ENCODE assay signal across 2 cellular contexts in the genomic region with DNA sequence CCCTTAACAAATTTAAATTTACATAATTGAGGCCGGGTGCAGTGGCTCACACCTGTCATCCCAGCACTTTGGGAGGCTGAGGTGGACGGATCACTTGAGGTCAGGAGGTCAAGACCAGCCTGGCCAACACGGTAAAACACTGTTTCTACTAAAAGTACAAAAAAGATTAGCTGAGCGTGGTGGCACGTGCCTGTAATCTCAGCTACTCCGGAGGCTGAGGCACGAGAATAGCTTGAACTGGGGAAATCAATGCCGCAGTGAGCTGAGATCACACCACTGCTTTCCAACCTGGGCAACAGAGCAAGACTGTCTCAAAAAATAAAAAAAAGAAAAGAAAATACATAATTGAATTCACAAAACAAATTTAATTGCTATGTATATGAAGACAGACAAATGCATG.
TF ChIP-seq lines count a peak whose summit lies in the region.

No MANE protein-coding gene starts in this region.

TF ChIP-seq in HCT116, 20 proteins besides CTCF, POLR2A, EP300 and RAD21:
- TF ChIP-seq YY1 (IDR thresholded peaks at IDR 0.05; ENCODE audit: extremely low read depth, insufficient replicate concordance, low read depth, low read length), result no peak
- no peak for TF ChIP-seq EGR1 (IDR thresholded peaks at IDR 0.05; ENCODE audit: low read depth)
- TF ChIP-seq EZH2 (IDR thresholded peaks at IDR 0.05), result no peak
- TF ChIP-seq SIN3A (IDR thresholded peaks at IDR 0.05; ENCODE audit: low read depth), result no peak
- TF ChIP-seq, protein P1, sequence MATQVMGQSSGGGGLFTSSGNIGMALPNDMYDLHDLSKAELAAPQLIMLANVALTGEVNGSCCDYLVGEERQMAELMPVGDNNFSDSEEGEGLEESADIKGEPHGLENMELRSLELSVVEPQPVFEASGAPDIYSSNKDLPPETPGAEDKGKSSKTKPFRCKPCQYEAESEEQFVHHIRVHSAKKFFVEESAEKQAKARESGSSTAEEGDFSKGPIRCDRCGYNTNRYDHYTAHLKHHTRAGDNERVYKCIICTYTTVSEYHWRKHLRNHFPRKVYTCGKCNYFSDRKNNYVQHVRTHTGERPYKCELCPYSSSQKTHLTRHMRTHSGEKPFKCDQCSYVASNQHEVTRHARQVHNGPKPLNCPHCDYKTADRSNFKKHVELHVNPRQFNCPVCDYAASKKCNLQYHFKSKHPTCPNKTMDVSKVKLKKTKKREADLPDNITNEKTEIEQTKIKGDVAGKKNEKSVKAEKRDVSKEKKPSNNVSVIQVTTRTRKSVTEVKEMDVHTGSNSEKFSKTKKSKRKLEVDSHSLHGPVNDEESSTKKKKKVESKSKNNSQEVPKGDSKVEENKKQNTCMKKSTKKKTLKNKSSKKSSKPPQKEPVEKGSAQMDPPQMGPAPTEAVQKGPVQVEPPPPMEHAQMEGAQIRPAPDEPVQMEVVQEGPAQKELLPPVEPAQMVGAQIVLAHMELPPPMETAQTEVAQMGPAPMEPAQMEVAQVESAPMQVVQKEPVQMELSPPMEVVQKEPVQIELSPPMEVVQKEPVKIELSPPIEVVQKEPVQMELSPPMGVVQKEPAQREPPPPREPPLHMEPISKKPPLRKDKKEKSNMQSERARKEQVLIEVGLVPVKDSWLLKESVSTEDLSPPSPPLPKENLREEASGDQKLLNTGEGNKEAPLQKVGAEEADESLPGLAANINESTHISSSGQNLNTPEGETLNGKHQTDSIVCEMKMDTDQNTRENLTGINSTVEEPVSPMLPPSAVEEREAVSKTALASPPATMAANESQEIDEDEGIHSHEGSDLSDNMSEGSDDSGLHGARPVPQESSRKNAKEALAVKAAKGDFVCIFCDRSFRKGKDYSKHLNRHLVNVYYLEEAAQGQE (IDR thresholded peaks at IDR 0.05; ENCODE audit: low read depth), result no peak

TF ChIP-seq in H1, 55 proteins besides CTCF, POLR2A, EP300 and RAD21:
- TF ChIP-seq CBX5 (IDR thresholded peaks at IDR 0.05; ENCODE audit: low read depth, low read length), result no peak
- TF ChIP-seq TBP (IDR thresholded peaks at IDR 0.05; ENCODE audit: low read depth, low read length), result no peak
- TF ChIP-seq BCL11A (IDR thresholded peaks at IDR 0.05; ENCODE audit: low read depth in 2 of 2, low read length in 2 of 2), result no peak
TF ChIP-seq in H1: peak in this region for 0.
